ENCODE assay signal across 16 cellular contexts in genomic region chr13:111567637-111568036, GRCh38.
DNase-seq lines count a peak whose midpoint lies in the region; ATAC-seq and TF ChIP-seq lines count a peak whose summit lies in the region.
"Had no signal": no experiment of that assay in that cellular context is flagged by ENCODE, and none has a peak within 500 bp of the region (broad histone marks: within the 10 kb centered on the region; RNA-seq: fewer than 3 reads in every experiment).

No MANE protein-coding gene starts in this region.

- ATAC-seq in HG03280 (IDR thresholded peaks at IDR 0.05; ENCODE audit: unreplicated experiment), result no peak
- ATAC-seq: HCT116 had no signal

- H3K36me3 Mint-ChIP-seq in endothelial cell (ENCODE audit: low read depth, unreplicated experiment), result peaks cover 11% of the 10 kb centered on the region
- no peaks in the 10 kb centered on the region for H3K36me3 Mint-ChIP-seq in activated CD4-positive, alpha-beta memory T cell treated with anti-CD3 and anti-CD28 coated beads, Interleukin-2, amount 10 ng/mL, durations not matched to agents 7 days and 5 days (ENCODE audit: low read depth)
- H3K36me3 Mint-ChIP-seq: CD4-positive, alpha-beta memory T cell had no signal

- H3K4me3 Mint-ChIP-seq in endothelial cell (ENCODE audit: unreplicated experiment), result peak overlapping the region; percentile 60
- H3K4me3 Mint-ChIP-seq in activated CD4-positive, alpha-beta memory T cell treated with anti-CD3 and anti-CD28 coated beads, Interleukin-2, amount 10 ng/mL, durations not matched to agents 7 days and 5 days, result no peak overlapping the region
- H3K4me3 Mint-ChIP-seq: CD4-positive, alpha-beta memory T cell had no signal

- no peak overlapping the region for H3K27ac Mint-ChIP-seq in endothelial cell (ENCODE audit: unreplicated experiment)
- no peak overlapping the region for H3K27ac Mint-ChIP-seq in activated CD4-positive, alpha-beta memory T cell treated with anti-CD3 and anti-CD28 coated beads, Interleukin-2, amount 10 ng/mL, durations not matched to agents 7 days and 5 days
- H3K27ac Mint-ChIP-seq: CD4-positive, alpha-beta memory T cell had no signal

- CTCF ChIA-PET in activated CD4-positive, alpha-beta memory T cell treated with anti-CD3 and anti-CD28 coated beads, Interleukin-2, amount 10 ng/mL, durations not matched to agents 7 days and 5 days (lab: Charles Lee), result no interaction called here

- intact Hi-C loops in posterior vena cava (cut with DNase I), result no loop called here

- H3K27me3 Mint-ChIP-seq in endothelial cell (ENCODE audit: unreplicated experiment), result peaks cover 8% of the 10 kb centered on the region
- no peaks in the 10 kb centered on the region for H3K27me3 Mint-ChIP-seq in activated CD4-positive, alpha-beta memory T cell treated with anti-CD3 and anti-CD28 coated beads, Interleukin-2, amount 10 ng/mL, durations not matched to agents 7 days and 5 days

- H3K4me1 Mint-ChIP-seq in endothelial cell (ENCODE audit: unreplicated experiment), result peaks cover 15% of the 10 kb centered on the region
- H3K4me1 Mint-ChIP-seq in activated CD4-positive, alpha-beta memory T cell treated with anti-CD3 and anti-CD28 coated beads, Interleukin-2, amount 10 ng/mL, durations not matched to agents 7 days and 5 days, result no peaks in the 10 kb centered on the region
- H3K4me1 Mint-ChIP-seq: CD4-positive, alpha-beta memory T cell had no signal

- POLR2A ChIA-PET in activated CD4-positive, alpha-beta memory T cell treated with anti-CD3 and anti-CD28 coated beads, Interleukin-2, amount 10 ng/mL, durations not matched to agents 7 days and 5 days (lab: Charles Lee), result no interaction called here

- no peak for TF ChIP-seq CTCF in endothelial cell (IDR thresholded peaks at IDR 0.05; ENCODE audit: unreplicated experiment)

- peaks cover 10% of the 10 kb centered on the region for H3K9me3 Mint-ChIP-seq in endothelial cell (ENCODE audit: unreplicated experiment)
- H3K9me3 Mint-ChIP-seq in activated CD4-positive, alpha-beta memory T cell treated with anti-CD3 and anti-CD28 coated beads, Interleukin-2, amount 10 ng/mL, durations not matched to agents 7 days and 5 days, result peaks cover 8% of the 10 kb centered on the region

- no peak for DNase-seq in endothelial cell (ENCODE audit: low spot score)
- peak; percentile 59 for DNase-seq in mesenteric fat pad (ENCODE audit: low spot score)
- peak; percentile 65 for DNase-seq in posterior vena cava (ENCODE audit: low spot score)
- no peak for DNase-seq in activated CD4-positive, alpha-beta memory T cell treated with anti-CD3 and anti-CD28 coated beads, Interleukin-2, amount 10 ng/mL, durations not matched to agents 7 days and 5 days
- DNase-seq in HCEC 1CT, result no peak
- DNase-seq: C1 segment of cervical spinal cord; Calu3; CD4-positive, alpha-beta memory T cell; COR-L47; DMS53; DMS79 treated with DMSO at 0.1 percent for 48 hours; GF-D8; GM23248; H7 had no signal

Comparison
In these comparisons a context has a peak if more than half of its experiments do, and no peak if none do; other contexts are left out.
1. DNase-seq: peak in mesenteric fat pad (single experiment) and posterior vena cava (single experiment); none in endothelial cell (single experiment), activated CD4-positive, alpha-beta memory T cell treated with anti-CD3 and anti-CD28 coated beads, Interleukin-2, amount 10 ng/mL, durations not matched to agents 7 days and 5 days (single experiment) and HCEC 1CT (single experiment).